9 cellular contexts compared by ENCODE assay signal in genomic region chr3:149480326-149481017, GRCh38. TPM values are rescaled to one million over a fixed set of nuclear protein-coding genes. Genes with fewer than 3 reads are reported as not detected.
DNase-seq lines count a peak whose midpoint lies in the region; FAIRE-seq and TF ChIP-seq lines count a peak whose summit lies in the region.
"Had no signal": no experiment of that assay in that cellular context is flagged by ENCODE, and none has a peak within 500 bp of the region (broad histone marks: within the 10 kb centered on the region; RNA-seq: fewer than 3 reads in every experiment).

No MANE protein-coding gene starts in this region.

- no TSS peak for BruUV-seq in mammary epithelial cell (replicated peaks; lab: Mats Ljungman, UMichigan)

- H3K9me3 ChIP-seq in mammary epithelial cell (replicated peaks; ENCODE audit: insufficient read depth, low read length) (no peaks in the 10 kb centered on the region), kidney (ENCODE audit: control insufficient read depth in 1 of 2, low read length in 2 of 2) (no peaks in the 10 kb centered on the region)

- no peak overlapping the region for H3K4me2 ChIP-seq in mammary epithelial cell (ENCODE audit: insufficient read depth, low read depth, low read length)

- FAIRE-seq in H54 (lab: Jason Lieb, UNC) (peak; percentile 83), kidney (lab: Jason Lieb, UNC) (no peak)

- H3K4me3 ChIP-seq in mammary epithelial cell (replicated peaks in 1 of 3; ENCODE audit: insufficient read depth in 1 of 3, low read depth in 2 of 3, low read length in 3 of 3), result no peak overlapping the region
- H3K4me3 ChIP-seq in kidney (ENCODE audit: low read length in 2 of 2), result no peak overlapping the region

- WGBS in mammary epithelial cell (ENCODE audit: low coverage, missing lambda C conversion rate), result 64% methylated on average over 15 of the region's 15 CpGs

- CTCF ChIA-PET in RWPE1 (lab: Yijun Ruan, JAX), result interaction anchor here (0.6 to 2.5 kb wide), 18 partner anchors 8 to 1152 kb away, joined by 3 to 10 read pairs (median 3); no protein-coding TSS in a partner anchor
- CTCF ChIA-PET in mammary epithelial cell (lab: Charles Lee; ENCODE audit: low non-redundant PET), result interaction anchor here (0.6 to 0.7 kb wide), 2 partner anchors 47 to 182 kb away, joined by 4 to 5 read pairs; no protein-coding TSS in a partner anchor

- TF ChIP-seq POLR2A in H54 (IDR thresholded peaks at IDR 0.05; ENCODE audit: low read depth, low read length), result no peak

- dilution Hi-C loops in mammary epithelial cell (cut with HindIII; ENCODE audit: low sequenced_read_pairs), result no loop called here

- H3K79me2 ChIP-seq in mammary epithelial cell (ENCODE audit: insufficient read depth, low read length), result no peaks in the 10 kb centered on the region

- intact Hi-C loops in mammary epithelial cell (cut with micrococcal nuclease), result loop anchor here (1.0 to 5.0 kb wide), 5 partner anchors 87 to 523 kb away; no protein-coding TSS in a partner anchor
- intact Hi-C loops in kidney (cut with DNase I), result no loop called here

- H3K9ac ChIP-seq in mammary epithelial cell (ENCODE audit: insufficient read depth, low read length) (no peak overlapping the region), kidney (ENCODE audit: low read length in 2 of 2) (no peak overlapping the region)

- in situ Hi-C loops in mammary epithelial cell (cut with MboI; ENCODE audit: low sequenced_read_pairs in 2 of 2), result loop anchor here (5.0 to 25.0 kb wide), 4 partner anchors 128 to 518 kb away; no protein-coding TSS in a partner anchor

- TF ChIP-seq CTCF in RWPE1 (conservative IDR thresholded peaks at IDR 0.05; ENCODE audit: low read depth) (peak; percentile 68), mammary epithelial cell (conservative IDR thresholded peaks at IDR 0.05 in 1 of 2, IDR thresholded peaks at IDR 0.05 in 1 of 2; ENCODE audit: extremely low read depth in 1 of 2, insufficient read depth in 1 of 2, low read depth in 1 of 2, low read length in 2 of 2) (peak; percentile 94 to 99), kidney (IDR thresholded peaks at IDR 0.05; ENCODE audit: borderline replicate concordance, extremely low read depth, insufficient read depth) (peak; percentile 89)

- DNase-seq in activated CD4-positive, alpha-beta T cell treated with anti-CD3 and anti-CD28 coated beads for 24 hours (ENCODE audit: low read depth in 2 of 2), result peak; percentile 5 to 15
- no peak for DNase-seq in activated CD4-positive, alpha-beta T cell treated with anti-CD3 and anti-CD28 coated beads for 1 hour
- DNase-seq in H54 (ENCODE audit: insufficient read length, low spot score) (peak; percentile 70), KG1 (lab: John Stamatoyannopoulos, UW) (peak; percentile 35), RWPE1 (ENCODE audit: low spot score) (peak; percentile 66), mammary epithelial cell (peak; percentile 73), kidney (peak; percentile 92)
- DNase-seq in stimulated activated CD4-positive, alpha-beta T cell treated with anti-CD3 and anti-CD28 coated beads, Interleukin-1b, Interleukin-23, amount 100 ng/mL, for 48 hours, result peak; percentile 26

- H3K4me1 ChIP-seq in mammary epithelial cell (ENCODE audit: insufficient read depth, low read length) (peaks cover 3% of the 10 kb centered on the region), kidney (ENCODE audit: control insufficient read depth in 1 of 2, insufficient read depth in 1 of 2, low read depth in 1 of 2, low read length in 2 of 2) (peaks cover 0 to 4% of the 10 kb centered on the region in 2 donors)

- H3K27ac ChIP-seq in RWPE1, result no peak overlapping the region
- no peak overlapping the region for H3K27ac ChIP-seq in mammary epithelial cell (ENCODE audit: insufficient read depth, low read depth, low read length)
- H3K27ac ChIP-seq in kidney (ENCODE audit: low read depth in 2 of 2, low read length in 2 of 2), result peak overlapping the region; percentile 54

- POLR2A ChIA-PET in RWPE1 (lab: Yijun Ruan, JAX; ENCODE audit: low non-redundant PET), result no interaction called here

- H3K36me3 ChIP-seq in mammary epithelial cell (ENCODE audit: insufficient read depth, low read length) (no peaks in the 10 kb centered on the region), kidney (ENCODE audit: control insufficient read depth in 1 of 2, insufficient read depth in 2 of 2, low read length in 2 of 2) (no peaks in the 10 kb centered on the region)

- no peaks in the 10 kb centered on the region for H4K20me1 ChIP-seq in mammary epithelial cell (ENCODE audit: insufficient read depth, low read length)

- H2AFZ ChIP-seq in mammary epithelial cell (ENCODE audit: low read depth, low read length), result no peak overlapping the region

- no peaks in the 10 kb centered on the region for H3K27me3 ChIP-seq in mammary epithelial cell (ENCODE audit: insufficient read depth, low read length)

RNA-seq across cellular contexts. Expression of gene TM4SF4, which starts 6.0 kb away (rescaled TPM):
- total RNA-seq in mammary epithelial cell (not detected), kidney (0.94 TPM)
- polyA plus RNA-seq in mammary epithelial cell (not detected), kidney (ENCODE audit: insufficient read depth, low read depth, low replicate concordance) (0.92 TPM)
- not detected for polyA minus RNA-seq in mammary epithelial cell
- total RNA-seq: CD8-positive, alpha-beta T cell had no signal

Comparison
In these comparisons a context has a peak if more than half of its experiments do, and no peak if none do; other contexts are left out.
1. H3K27ac ChIP-seq: peak in kidney (2 of 2); none in RWPE1 (single experiment) and mammary epithelial cell (single experiment).
2. Peak in every context shown above with its lines, with median percentiles within 50 percentile points of each other: CTCF ChIP-seq.